Comparison of ENCODE assay signal across 1 cellular context in genomic region chr14:31950331-31950730, GRCh38.
TF ChIP-seq lines count a peak whose summit lies in the region.

No MANE protein-coding gene starts in this region.

TF ChIP-seq in HEK293, 187 proteins besides CTCF, POLR2A, EP300 and RAD21 (continued from another document):
- TF ChIP-seq ZBTB11 (tag by site-specific recombination; conservative IDR thresholded peaks at IDR 0.05; ENCODE audit: low read depth) = no peak
- no peak for TF ChIP-seq ZNF341 (tag by site-specific recombination; IDR thresholded peaks at IDR 0.05; ENCODE audit: low read depth)
- no peak for TF ChIP-seq EGR2 (tag by site-specific recombination; IDR thresholded peaks at IDR 0.05; ENCODE audit: low read depth)
- TF ChIP-seq ZNF654 (tag by site-specific recombination; IDR thresholded peaks at IDR 0.05; ENCODE audit: low read depth) = no peak
- no peak for TF ChIP-seq OVOL3 (tag by site-specific recombination; IDR thresholded peaks at IDR 0.05)
